Comparison of ENCODE assay signal across 34 cellular contexts in genomic region chr6:64023693-64024092, GRCh38.
"Had no signal": no experiment of that assay in that cellular context is flagged by ENCODE, and none has a peak within 500 bp of the region (broad histone marks: within the 10 kb centered on the region; RNA-seq: fewer than 3 reads in every experiment).

No MANE protein-coding gene starts in this region.

- H3K36me3 ChIP-seq: MG63 had no signal

- H3K27ac ChIP-seq: KMS-11 had no signal

- H3K4me3 ChIP-seq: MG63 had no signal

- DNase-seq: Karpas-422, Kasumi-1, KG1, MG63, MM.1S, MV-4-11, NCI-H1048, NCI-H1092, NCI-H1092 treated with DMSO at 0.1 percent for 48 hours, NCI-H1105, NCI-H1105 treated with DMSO at 0.1 percent for 48 hours, NCI-H1417, NCI-H1417 treated with DMSO at 0.1 percent for 48 hours, NCI-H1436, NCI-H1436 treated with DMSO at 0.1 percent for 48 hours, NCI-H146, NCI-H1694, NCI-H1694 treated with DMSO at 0.1 percent for 48 hours, NCI-H187, NCI-H187 treated with DMSO at 0.1 percent for 48 hours, NCI-H1930, NCI-H2029, NCI-H2029 treated with DMSO at 0.1 percent for 48 hours, NCI-H2081, NCI-H2081 treated with DMSO at 0.1 percent for 48 hours, NCI-H2107, NCI-H2171, NCI-H2171 treated with DMSO at 0.1 percent for 48 hours, NCI-H2227 treated with DMSO at 0.1 percent for 48 hours, NCI-H226, NCI-H345, NCI-H446, NCI-H446 treated with DMSO at 0.1 percent for 48 hours had no signal

- H3K9me3 ChIP-seq: MG63 had no signal

- H3K27me3 ChIP-seq: MG63 had no signal
